18 cellular contexts compared by ENCODE assay signal in genomic region chr5:156678484-156678883, GRCh38.
"Had no signal": no experiment of that assay in that cellular context is flagged by ENCODE, and none has a peak within 500 bp of the region (broad histone marks: within the 10 kb centered on the region; RNA-seq: fewer than 3 reads in every experiment).

No MANE protein-coding gene starts in this region.

- H3K27ac ChIP-seq: esophagus squamous epithelium, upper lobe of right lung had no signal

- H3K4me1 ChIP-seq: esophagus squamous epithelium, upper lobe of right lung had no signal

- H3K4me3 ChIP-seq: esophagus squamous epithelium, upper lobe of right lung had no signal

- H3K27me3 Mint-ChIP-seq: activated B cell treated with CpG ODN at 0.5 μM for 24 hours; stimulated activated naive B cell treated with anti-CD40 and anti-IgM and Interleukin-4, amounts not matched to agents 10 μg/mL and 1 μg/mL and 100 μg/mL, for 72 hours had no signal

- H3K27ac Mint-ChIP-seq: activated B cell treated with CpG ODN at 0.5 μM for 24 hours; activated CD4-positive, alpha-beta memory T cell treated with anti-CD3 and anti-CD28 coated beads, Interleukin-2, amount 10 ng/mL, durations not matched to agents 7 days and 5 days; activated CD8-positive, alpha-beta memory T cell treated with anti-CD3 and anti-CD28 coated beads, Interleukin-2, amount 10 ng/mL, durations not matched to agents 7 days and 5 days; activated naive CD8-positive, alpha-beta T cell treated with anti-CD3 and anti-CD28 coated beads, Interleukin-2, amount 10 ng/mL, durations not matched to agents 7 days and 5 days; effector memory CD8-positive, alpha-beta T cell; mesothelial cell of epicardium; nephron progenitor cell; stimulated activated naive B cell treated with anti-CD40 and anti-IgM and Interleukin-4, amounts not matched to agents 10 μg/mL and 1 μg/mL and 100 μg/mL, for 72 hours had no signal

- H3K4me3 Mint-ChIP-seq: activated B cell treated with CpG ODN at 0.5 μM for 24 hours; activated CD4-positive, alpha-beta memory T cell treated with anti-CD3 and anti-CD28 coated beads, Interleukin-2, amount 10 ng/mL, durations not matched to agents 7 days and 5 days; activated CD8-positive, alpha-beta memory T cell treated with anti-CD3 and anti-CD28 coated beads, Interleukin-2, amount 10 ng/mL, durations not matched to agents 7 days and 5 days; activated naive CD8-positive, alpha-beta T cell treated with anti-CD3 and anti-CD28 coated beads, Interleukin-2, amount 10 ng/mL, durations not matched to agents 7 days and 5 days; effector memory CD8-positive, alpha-beta T cell; mesothelial cell of epicardium; nephron progenitor cell; stimulated activated naive B cell treated with anti-CD40 and anti-IgM and Interleukin-4, amounts not matched to agents 10 μg/mL and 1 μg/mL and 100 μg/mL, for 72 hours had no signal

- H3K36me3 Mint-ChIP-seq: activated CD8-positive, alpha-beta memory T cell treated with anti-CD3 and anti-CD28 coated beads, Interleukin-2, amount 10 ng/mL, durations not matched to agents 7 days and 5 days; activated naive CD8-positive, alpha-beta T cell treated with anti-CD3 and anti-CD28 coated beads, Interleukin-2, amount 10 ng/mL, durations not matched to agents 7 days and 5 days; mesothelial cell of epicardium; stimulated activated naive B cell treated with anti-CD40 and anti-IgM and Interleukin-4, amounts not matched to agents 10 μg/mL and 1 μg/mL and 100 μg/mL, for 72 hours had no signal

- H3K9me3 Mint-ChIP-seq: activated B cell treated with CpG ODN at 0.5 μM for 24 hours; activated CD4-positive, alpha-beta memory T cell treated with anti-CD3 and anti-CD28 coated beads, Interleukin-2, amount 10 ng/mL, durations not matched to agents 7 days and 5 days; activated naive CD8-positive, alpha-beta T cell treated with anti-CD3 and anti-CD28 coated beads, Interleukin-2, amount 10 ng/mL, durations not matched to agents 7 days and 5 days; effector memory CD8-positive, alpha-beta T cell; mesothelial cell of epicardium; nephron progenitor cell; stimulated activated naive B cell treated with anti-CD40 and anti-IgM and Interleukin-4, amounts not matched to agents 10 μg/mL and 1 μg/mL and 100 μg/mL, for 72 hours had no signal

- DNase-seq: activated B cell treated with CpG ODN at 0.5 μM for 24 hours; activated CD4-positive, alpha-beta memory T cell treated with anti-CD3 and anti-CD28 coated beads, Interleukin-2, amount 10 ng/mL, durations not matched to agents 7 days and 5 days; activated CD4-positive, alpha-beta T cell treated with anti-CD3 and anti-CD28 coated beads for 48 hours; activated CD8-positive, alpha-beta memory T cell treated with anti-CD3 and anti-CD28 coated beads, Interleukin-2, amount 10 ng/mL, durations not matched to agents 7 days and 5 days; activated naive CD4-positive, alpha-beta T cell; activated naive CD8-positive, alpha-beta T cell treated with anti-CD3 and anti-CD28 coated beads, Interleukin-2, amount 10 ng/mL, durations not matched to agents 7 days and 5 days; amygdala; caudate nucleus; effector memory CD8-positive, alpha-beta T cell; esophagus squamous epithelium; nephron progenitor cell; nucleus accumbens; posterior cingulate gyrus; retina; stimulated activated naive B cell treated with anti-CD40 and anti-IgM and Interleukin-4, amounts not matched to agents 10 μg/mL and 1 μg/mL and 100 μg/mL, for 72 hours; upper lobe of right lung had no signal

- H3K9me3 ChIP-seq: esophagus squamous epithelium, upper lobe of right lung had no signal

- H3K4me1 Mint-ChIP-seq: activated B cell treated with CpG ODN at 0.5 μM for 24 hours; activated CD4-positive, alpha-beta memory T cell treated with anti-CD3 and anti-CD28 coated beads, Interleukin-2, amount 10 ng/mL, durations not matched to agents 7 days and 5 days; activated CD8-positive, alpha-beta memory T cell treated with anti-CD3 and anti-CD28 coated beads, Interleukin-2, amount 10 ng/mL, durations not matched to agents 7 days and 5 days; activated naive CD8-positive, alpha-beta T cell treated with anti-CD3 and anti-CD28 coated beads, Interleukin-2, amount 10 ng/mL, durations not matched to agents 7 days and 5 days; stimulated activated naive B cell treated with anti-CD40 and anti-IgM and Interleukin-4, amounts not matched to agents 10 μg/mL and 1 μg/mL and 100 μg/mL, for 72 hours had no signal

- ATAC-seq: activated CD8-positive, alpha-beta memory T cell treated with anti-CD3 and anti-CD28 coated beads, Interleukin-2, amount 10 ng/mL, durations not matched to agents 7 days and 5 days; effector memory CD8-positive, alpha-beta T cell; left lobe of liver; stimulated activated naive B cell treated with anti-CD40 and anti-IgM and Interleukin-4, amounts not matched to agents 10 μg/mL and 1 μg/mL and 100 μg/mL, for 72 hours; upper lobe of right lung had no signal
